21 cellular contexts compared by ENCODE assay signal in genomic region chr1:30572192-30572591, GRCh38.
DNase-seq lines count a peak whose midpoint lies in the region; ATAC-seq, FAIRE-seq and TF ChIP-seq lines count a peak whose summit lies in the region.
"Had no signal": no experiment of that assay in that cellular context is flagged by ENCODE, and none has a peak within 500 bp of the region (broad histone marks: within the 10 kb centered on the region; RNA-seq: fewer than 3 reads in every experiment).

No MANE protein-coding gene starts in this region.

- no peak overlapping the region for H2AK5ac ChIP-seq in H9 (ENCODE audit: insufficient read length, low read length)

- no peaks in the 10 kb centered on the region for H3K9me3 Mint-ChIP-seq in H9
- H3K9me3 Mint-ChIP-seq: activated naive CD8-positive, alpha-beta T cell treated with anti-CD3 and anti-CD28 coated beads, Interleukin-2, amount 50 U/mL, for 24 hours; activated T-helper 2 cell treated with anti-CD3 and anti-CD28 coated beads, Interferon-gamma antibody, Interleukin-2, Interleukin-4, amounts not matched to agents 10 μg/mL and 5 μg/mL and 100 μg/mL, durations not matched to agents 14 hours and 24 hours and 36 hours; natural killer cell had no signal

- H3K4me1 ChIP-seq in H9 (ENCODE audit: insufficient read depth, low read length) (no peaks in the 10 kb centered on the region), right lobe of liver (no peaks in the 10 kb centered on the region)

- no peaks in the 10 kb centered on the region for H3K79me1 ChIP-seq in H9 (ENCODE audit: insufficient read depth, low read depth, low read length, poor library complexity, severe bottlenecking)

- H2BK120ac ChIP-seq in H9 (ENCODE audit: low read depth, low read length, poor library complexity, severe bottlenecking) = no peak overlapping the region

- TF ChIP-seq CTCF in H9 (conservative IDR thresholded peaks at IDR 0.05) = 0 out of 3 replicates have a peak, but pooled peaks have one; percentile 13
- TF ChIP-seq CTCF in bronchial epithelial cell (IDR thresholded peaks at IDR 0.05; ENCODE audit: insufficient read depth, low read length, severe bottlenecking) = peak; percentile 29
- peak in 3 of 4 donors; percentile 15 to 28 (median 25) for TF ChIP-seq CTCF in right lobe of liver (IDR thresholded peaks at IDR 0.05)

- no peak overlapping the region for H3T11ph ChIP-seq in H9 (ENCODE audit: low read length)

- no peak overlapping the region for H2BK15ac ChIP-seq in H9 (ENCODE audit: low read depth, low read length)

- H4K91ac ChIP-seq in H9 (ENCODE audit: insufficient read length, low read depth, low read length) = no peak overlapping the region

- DNase-seq in AG20443 (ENCODE audit: low spot score) (peak; percentile 34), H9 (no peak), bronchial epithelial cell (ENCODE audit: low read depth) (peak; percentile 50), right lobe of liver (no peak), cerebellar cortex (ENCODE audit: low spot score) (no peak)
- DNase-seq: activated CD4-positive, CD25-positive, alpha-beta regulatory T cell treated with anti-CD3 and anti-CD28 coated beads, Interleukin-2, amount 50 U/mL, for 72 hours; activated naive CD8-positive, alpha-beta T cell treated with anti-CD3 and anti-CD28 coated beads, Interleukin-2, amount 50 U/mL, for 24 hours; brain microvascular endothelial cell; DMS153; natural killer cell; NCI-H1092 treated with DMSO at 0.1 percent for 48 hours; NCI-H2081 treated with DMSO at 0.1 percent for 48 hours; NCI-H526; OCI-M1; T1000 had no signal

- no peak overlapping the region for H2BK20ac ChIP-seq in H9 (ENCODE audit: low read depth, low read length, poor library complexity, severe bottlenecking)

- H2AFZ ChIP-seq in H9 (ENCODE audit: low read length) = no peak overlapping the region

- no peaks in the 10 kb centered on the region for H3K36me3 Mint-ChIP-seq in H9 (ENCODE audit: insufficient read depth in 1 of 3, low read depth in 3 of 3)
- H3K36me3 Mint-ChIP-seq: CD14-positive monocyte, natural killer cell had no signal

- H3K4ac ChIP-seq in H9 (ENCODE audit: low read depth, low read length) = no peak overlapping the region

- intact Hi-C loops in right lobe of liver (cut with DNase I) = no loop called here

- H3K79me2 ChIP-seq in H9 (ENCODE audit: insufficient read depth, low read length) = no peaks in the 10 kb centered on the region

- H3K56ac ChIP-seq in H9 (ENCODE audit: insufficient read length, low read depth, low read length) = no peak overlapping the region

- peak in 2 of 4 donors; percentile 49 to 50 for ATAC-seq in right lobe of liver
- no peak for ATAC-seq in GM21529 (IDR thresholded peaks at IDR 0.05; ENCODE audit: unreplicated experiment)
- ATAC-seq in HG03378 (IDR thresholded peaks at IDR 0.05; ENCODE audit: unreplicated experiment) = no peak
- ATAC-seq: activated naive CD8-positive, alpha-beta T cell treated with anti-CD3 and anti-CD28 coated beads, Interleukin-2, amount 50 U/mL, for 24 hours; natural killer cell had no signal

- peaks cover 5% of the 10 kb centered on the region for H3K27me3 Mint-ChIP-seq in H9 (ENCODE audit: low read depth)

- no peak overlapping the region for H3K27ac ChIP-seq in H9 (ENCODE audit: insufficient read length, low read depth, low read length)
- H3K27ac ChIP-seq in right lobe of liver = no peak overlapping the region
- H3K27ac ChIP-seq: brain microvascular endothelial cell, KMS-11 had no signal

- H4K20me1 ChIP-seq in H9 (ENCODE audit: control insufficient read depth, insufficient read depth, insufficient read length) = no peaks in the 10 kb centered on the region

- no peaks in the 10 kb centered on the region for H3K36me3 ChIP-seq in bronchial epithelial cell (ENCODE audit: control insufficient read depth, insufficient read depth, low read length)
- H3K36me3 ChIP-seq in right lobe of liver = no peaks in the 10 kb centered on the region
- H3K36me3 ChIP-seq: brain microvascular endothelial cell had no signal

- H3K14ac ChIP-seq in H9 (ENCODE audit: insufficient read depth, low read length) = no peak overlapping the region

- H2BK12ac ChIP-seq in H9 (ENCODE audit: insufficient read length, low read depth, low read length) = no peak overlapping the region

- H3K4me3 ChIP-seq in bronchial epithelial cell (ENCODE audit: low read depth, low read length) (no peak overlapping the region), right lobe of liver (no peak overlapping the region)

- H3K9ac ChIP-seq in H9 (ENCODE audit: extremely low read depth, insufficient read length, low read length) = no peak overlapping the region
- H3K9ac ChIP-seq: KMS-11 had no signal

- no peaks in the 10 kb centered on the region for H3K9me3 ChIP-seq in H9 (ENCODE audit: control insufficient read depth, low read depth, low read length)
- no peaks in the 10 kb centered on the region for H3K9me3 ChIP-seq in right lobe of liver

- H3K27ac Mint-ChIP-seq in H9 = no peak overlapping the region
- H3K27ac Mint-ChIP-seq: activated naive CD8-positive, alpha-beta T cell treated with anti-CD3 and anti-CD28 coated beads, Interleukin-2, amount 50 U/mL, for 24 hours; activated T-helper 2 cell treated with anti-CD3 and anti-CD28 coated beads, Interferon-gamma antibody, Interleukin-2, Interleukin-4, amounts not matched to agents 10 μg/mL and 5 μg/mL and 100 μg/mL, durations not matched to agents 14 hours and 24 hours and 36 hours; CD14-positive monocyte; natural killer cell had no signal

- no peak for TF ChIP-seq POLR2A in right lobe of liver (IDR thresholded peaks at IDR 0.05)

- no peak overlapping the region for H3K4me3 Mint-ChIP-seq in H9
- H3K4me3 Mint-ChIP-seq: activated naive CD8-positive, alpha-beta T cell treated with anti-CD3 and anti-CD28 coated beads, Interleukin-2, amount 50 U/mL, for 24 hours; CD14-positive monocyte; natural killer cell had no signal

- H3K27me3 ChIP-seq in H9 (ENCODE audit: insufficient read depth, low read length) = no peaks in the 10 kb centered on the region
- no peaks in the 10 kb centered on the region for H3K27me3 ChIP-seq in bronchial epithelial cell (ENCODE audit: control insufficient read depth, insufficient read depth, low read length)
- H3K27me3 ChIP-seq in right lobe of liver = no peaks in the 10 kb centered on the region
- H3K27me3 ChIP-seq: brain microvascular endothelial cell had no signal

- H3K4me1 Mint-ChIP-seq in H9 = peaks cover 0 to 3% of the 10 kb centered on the region in 2 experiments; a peak in 2 of 4 replicates
- H3K4me1 Mint-ChIP-seq: activated naive CD8-positive, alpha-beta T cell treated with anti-CD3 and anti-CD28 coated beads, Interleukin-2, amount 50 U/mL, for 24 hours; CD14-positive monocyte; natural killer cell had no signal

- H3K23me2 ChIP-seq in H9 (ENCODE audit: insufficient read length, low read depth, low read length, poor library complexity, severe bottlenecking) = no peaks in the 10 kb centered on the region

- H3K23ac ChIP-seq in H9 (ENCODE audit: insufficient read length, low read depth, low read length) = no peak overlapping the region

- H4K8ac ChIP-seq in H9 (replicated peaks; ENCODE audit: insufficient read length, low read depth, low read length) = no peak overlapping the region

- peak; percentile 92 for FAIRE-seq in bronchial epithelial cell (lab: Jason Lieb, UNC)
- FAIRE-seq: H1 had no signal

- no peak overlapping the region for H3K18ac ChIP-seq in H9 (ENCODE audit: insufficient read length, low read depth, low read length)

- H2BK5ac ChIP-seq in H9 (ENCODE audit: insufficient read length, low read length) = no peak overlapping the region

- H3K4me2 ChIP-seq in H9 (ENCODE audit: insufficient read depth, insufficient read length, low read length) = no peak overlapping the region
- H3K4me2 ChIP-seq: KMS-11 had no signal

- H4K5ac ChIP-seq in H9 (ENCODE audit: insufficient read length, low read depth, low read length) = no peak overlapping the region

Comparison
In these comparisons a context has a peak if more than half of its experiments do, and no peak if none do; other contexts are left out.
1. DNase-seq: peak in AG20443 (single experiment) and bronchial epithelial cell (single experiment); none in H9 (single experiment), right lobe of liver (0 of 3) and cerebellar cortex (single experiment).
2. Peak in every context shown above with its lines, with median percentiles within 50 percentile points of each other: CTCF ChIP-seq.